24 cellular contexts compared by ENCODE assay signal in genomic region chrX:109785053-109785452, GRCh38.
"Had no signal": no experiment of that assay in that cellular context is flagged by ENCODE, and none has a peak within 500 bp of the region (broad histone marks: within the 10 kb centered on the region; RNA-seq: fewer than 3 reads in every experiment).

No MANE protein-coding gene starts in this region.

- H3K4me2 ChIP-seq: hepatocyte, smooth muscle cell had no signal

- H3K4me3 ChIP-seq: dorsolateral prefrontal cortex, gastroesophageal sphincter, heart left ventricle, hepatocyte, lung, pancreas, smooth muscle cell, stomach, tibial artery had no signal

- H2AFZ ChIP-seq: hepatocyte had no signal

- H3K79me2 ChIP-seq: hepatocyte had no signal

- H3K4me1 ChIP-seq: gastroesophageal sphincter, heart left ventricle, pancreas, stomach, tibial artery had no signal

- H3K36me3 ChIP-seq: gastroesophageal sphincter, heart left ventricle, neutrophil, pancreas, stomach, tibial artery had no signal

- DNase-seq: dorsolateral prefrontal cortex; effector CD4-positive, alpha-beta T cell; foreskin keratinocyte; heart left ventricle; kidney; naive B cell; pancreas; retina; stimulated activated CD4-positive, alpha-beta T cell treated with anti-CD3 and anti-CD28 coated beads, Interleukin-2, amount 100 ng/mL, for 24 hours; stimulated activated CD4-positive, alpha-beta T cell treated with anti-CD3 and anti-CD28 coated beads, Interleukin-4, amount 100 ng/mL, for 24 hours; stimulated activated naive CD4-positive, alpha-beta T cell treated with Interleukin-2 at 50 U/mL for 16 hours; stomach; tibial artery had no signal

- H3K27ac ChIP-seq: dorsolateral prefrontal cortex, epithelial cell of prostate, foreskin keratinocyte, gastroesophageal sphincter, heart left ventricle, hepatocyte, neutrophil, pancreas, stomach, tibial artery had no signal

- ATAC-seq: esophagus mucosa; foreskin keratinocyte; gastroesophageal sphincter; heart left ventricle; left lobe of liver; natural killer cell treated with Interleukin-12 subunit alpha and Interleukin-12 subunit beta and Interleukin-15 and Interleukin-18, amount 100 ng/mL, for 72 hours; pancreas; sciatic nerve; stimulated activated effector memory CD8-positive, alpha-beta T cell treated with anti-CD3 and anti-CD28 coated beads, Interleukin-12 subunit alpha, Interleukin-12 subunit beta, amount 100 ng/mL, for 72 hours had no signal

- H3K9me3 ChIP-seq: gastroesophageal sphincter, heart left ventricle, neutrophil, pancreas, stomach, tibial artery had no signal

- H3K27me3 ChIP-seq: foreskin keratinocyte, gastroesophageal sphincter, heart left ventricle, hepatocyte, neutrophil, pancreas, tibial artery had no signal
